Comparison of ENCODE assay signal across 2 cellular contexts in the genomic region with DNA sequence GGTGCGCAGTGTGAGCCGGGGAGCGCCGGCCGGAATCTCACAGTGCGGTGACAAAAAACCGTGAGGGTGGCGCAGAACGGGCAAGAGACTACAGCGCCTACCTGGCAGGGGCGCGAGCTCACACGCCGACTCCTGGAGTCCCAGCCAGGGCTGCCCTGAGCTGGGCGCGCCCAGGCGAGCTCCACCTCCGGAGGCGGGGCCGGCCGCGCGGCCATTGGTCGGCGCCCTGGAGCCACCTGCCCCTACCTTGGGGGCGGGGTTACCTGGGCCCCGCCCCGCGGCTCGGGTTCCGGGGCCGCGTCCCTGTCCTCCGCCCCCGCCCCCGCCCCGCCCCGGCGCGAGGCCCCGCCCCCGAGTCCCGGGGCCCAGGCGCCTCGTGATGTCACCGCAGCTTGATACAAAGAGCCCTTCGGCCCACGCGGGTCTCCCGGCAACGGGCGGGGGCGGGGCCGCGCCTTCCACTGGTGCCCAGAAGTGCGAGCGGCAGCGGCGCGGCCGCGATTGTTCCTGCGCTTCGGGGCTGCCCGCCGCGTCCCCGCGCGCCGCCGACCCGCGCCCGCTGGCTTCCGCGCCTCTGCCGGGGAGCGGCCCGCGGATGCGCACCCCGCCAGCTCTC.
TF ChIP-seq lines count a peak whose summit lies in the region.

No MANE protein-coding gene starts in this region.

TF ChIP-seq in A549, 52 proteins besides CTCF, POLR2A, EP300 and RAD21 (continued from another document):
- TF ChIP-seq, protein P1, sequence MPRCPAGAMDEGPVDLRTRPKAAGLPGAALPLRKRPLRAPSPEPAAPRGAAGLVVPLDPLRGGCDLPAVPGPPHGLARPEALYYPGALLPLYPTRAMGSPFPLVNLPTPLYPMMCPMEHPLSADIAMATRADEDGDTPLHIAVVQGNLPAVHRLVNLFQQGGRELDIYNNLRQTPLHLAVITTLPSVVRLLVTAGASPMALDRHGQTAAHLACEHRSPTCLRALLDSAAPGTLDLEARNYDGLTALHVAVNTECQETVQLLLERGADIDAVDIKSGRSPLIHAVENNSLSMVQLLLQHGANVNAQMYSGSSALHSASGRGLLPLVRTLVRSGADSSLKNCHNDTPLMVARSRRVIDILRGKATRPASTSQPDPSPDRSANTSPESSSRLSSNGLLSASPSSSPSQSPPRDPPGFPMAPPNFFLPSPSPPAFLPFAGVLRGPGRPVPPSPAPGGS (IDR thresholded peaks at IDR 0.05), result no peak
- TF ChIP-seq POLR2AphosphoS2 (conservative IDR thresholded peaks at IDR 0.05; ENCODE audit: low read length), result no peak

TF ChIP-seq in HepG2, 621 proteins besides CTCF, POLR2A, EP300 and RAD21 (continued from another document and continues in another):
- TF ChIP-seq, protein P2, sequence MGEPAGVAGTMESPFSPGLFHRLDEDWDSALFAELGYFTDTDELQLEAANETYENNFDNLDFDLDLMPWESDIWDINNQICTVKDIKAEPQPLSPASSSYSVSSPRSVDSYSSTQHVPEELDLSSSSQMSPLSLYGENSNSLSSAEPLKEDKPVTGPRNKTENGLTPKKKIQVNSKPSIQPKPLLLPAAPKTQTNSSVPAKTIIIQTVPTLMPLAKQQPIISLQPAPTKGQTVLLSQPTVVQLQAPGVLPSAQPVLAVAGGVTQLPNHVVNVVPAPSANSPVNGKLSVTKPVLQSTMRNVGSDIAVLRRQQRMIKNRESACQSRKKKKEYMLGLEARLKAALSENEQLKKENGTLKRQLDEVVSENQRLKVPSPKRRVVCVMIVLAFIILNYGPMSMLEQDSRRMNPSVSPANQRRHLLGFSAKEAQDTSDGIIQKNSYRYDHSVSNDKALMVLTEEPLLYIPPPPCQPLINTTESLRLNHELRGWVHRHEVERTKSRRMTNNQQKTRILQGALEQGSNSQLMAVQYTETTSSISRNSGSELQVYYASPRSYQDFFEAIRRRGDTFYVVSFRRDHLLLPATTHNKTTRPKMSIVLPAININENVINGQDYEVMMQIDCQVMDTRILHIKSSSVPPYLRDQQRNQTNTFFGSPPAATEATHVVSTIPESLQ (CRISPR knock-in tag; conservative IDR thresholded peaks at IDR 0.05), result no peak
- TF ChIP-seq ARHGAP35 (CRISPR knock-in tag; IDR thresholded peaks at IDR 0.05; ENCODE audit: borderline replicate concordance) (no peak), CREB1 (IDR thresholded peaks at IDR 0.05) (peak; percentile 8; the same call in 1 of the 2 replicates), CREB1 (CRISPR knock-in tag; IDR thresholded peaks at IDR 0.05) (no peak), NCOA2 (CRISPR knock-in tag; IDR thresholded peaks at IDR 0.05) (no peak), ZNF446 (CRISPR knock-in tag; IDR thresholded peaks at IDR 0.05) (no peak), ZNF329 (CRISPR knock-in tag; IDR thresholded peaks at IDR 0.05; ENCODE audit: low read depth) (no peak), ZNF138 (CRISPR knock-in tag; IDR thresholded peaks at IDR 0.05; ENCODE audit: low read depth) (no peak), JDP2 (CRISPR knock-in tag; IDR thresholded peaks at IDR 0.05; ENCODE audit: borderline replicate concordance) (no peak), ZNF607 (CRISPR knock-in tag; IDR thresholded peaks at IDR 0.05; ENCODE audit: borderline replicate concordance) (peak; percentile 15; the same call in 1 of the 2 replicates), NONO (IDR thresholded peaks at IDR 0.05) (no peak), NONO (CRISPR knock-in tag; conservative IDR thresholded peaks at IDR 0.05) (peak; percentile 67), TBX2 (CRISPR knock-in tag; IDR thresholded peaks at IDR 0.05; ENCODE audit: borderline replicate concordance) (peak; percentile 56; the same call in 1 of the 2 replicates), KDM1A (CRISPR knock-in tag; IDR thresholded peaks at IDR 0.05) (no peak), GABPB1 (CRISPR knock-in tag; IDR thresholded peaks at IDR 0.05) (peak; percentile 55; the same call in 1 of the 2 replicates), U2AF1 (optimal IDR thresholded peaks at IDR 0.05; ENCODE audit: low read depth, low read length) (no peak), HMGA1 (CRISPR knock-in tag; conservative IDR thresholded peaks at IDR 0.05) (no peak), ATF1 (CRISPR knock-in tag; IDR thresholded peaks at IDR 0.05) (no peak), HMG20B (CRISPR knock-in tag; conservative IDR thresholded peaks at IDR 0.05) (no peak), POLR2G (IDR thresholded peaks at IDR 0.05; ENCODE audit: low read depth, low read length) (peak; percentile 86), SP5 (CRISPR knock-in tag; IDR thresholded peaks at IDR 0.05; ENCODE audit: borderline replicate concordance, low read depth) (peak; percentile 15; the same call in 1 of the 2 replicates), SP4 (CRISPR knock-in tag; IDR thresholded peaks at IDR 0.05) (peak; percentile 84), RFX3 (CRISPR knock-in tag; IDR thresholded peaks at IDR 0.05) (peak; percentile 57), DR1 (CRISPR knock-in tag; IDR thresholded peaks at IDR 0.05) (peak; percentile 49; the same call in 1 of the 2 replicates), PHF20 (CRISPR knock-in tag; IDR thresholded peaks at IDR 0.05) (no peak; the same call in 1 of the 2 replicates)
- TF ChIP-seq, protein P3, sequence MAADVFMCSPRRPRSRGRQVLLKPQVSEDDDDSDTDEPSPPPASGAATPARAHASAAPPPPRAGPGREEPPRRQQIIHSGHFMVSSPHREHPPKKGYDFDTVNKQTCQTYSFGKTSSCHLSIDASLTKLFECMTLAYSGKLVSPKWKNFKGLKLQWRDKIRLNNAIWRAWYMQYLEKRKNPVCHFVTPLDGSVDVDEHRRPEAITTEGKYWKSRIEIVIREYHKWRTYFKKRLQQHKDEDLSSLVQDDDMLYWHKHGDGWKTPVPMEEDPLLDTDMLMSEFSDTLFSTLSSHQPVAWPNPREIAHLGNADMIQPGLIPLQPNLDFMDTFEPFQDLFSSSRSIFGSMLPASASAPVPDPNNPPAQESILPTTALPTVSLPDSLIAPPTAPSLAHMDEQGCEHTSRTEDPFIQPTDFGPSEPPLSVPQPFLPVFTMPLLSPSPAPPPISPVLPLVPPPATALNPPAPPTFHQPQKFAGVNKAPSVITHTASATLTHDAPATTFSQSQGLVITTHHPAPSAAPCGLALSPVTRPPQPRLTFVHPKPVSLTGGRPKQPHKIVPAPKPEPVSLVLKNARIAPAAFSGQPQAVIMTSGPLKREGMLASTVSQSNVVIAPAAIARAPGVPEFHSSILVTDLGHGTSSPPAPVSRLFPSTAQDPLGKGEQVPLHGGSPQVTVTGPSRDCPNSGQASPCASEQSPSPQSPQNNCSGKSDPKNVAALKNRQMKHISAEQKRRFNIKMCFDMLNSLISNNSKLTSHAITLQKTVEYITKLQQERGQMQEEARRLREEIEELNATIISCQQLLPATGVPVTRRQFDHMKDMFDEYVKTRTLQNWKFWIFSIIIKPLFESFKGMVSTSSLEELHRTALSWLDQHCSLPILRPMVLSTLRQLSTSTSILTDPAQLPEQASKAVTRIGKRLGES (CRISPR knock-in tag; IDR thresholded peaks at IDR 0.05; ENCODE audit: borderline replicate concordance), result no peak
- TF ChIP-seq, protein P4, sequence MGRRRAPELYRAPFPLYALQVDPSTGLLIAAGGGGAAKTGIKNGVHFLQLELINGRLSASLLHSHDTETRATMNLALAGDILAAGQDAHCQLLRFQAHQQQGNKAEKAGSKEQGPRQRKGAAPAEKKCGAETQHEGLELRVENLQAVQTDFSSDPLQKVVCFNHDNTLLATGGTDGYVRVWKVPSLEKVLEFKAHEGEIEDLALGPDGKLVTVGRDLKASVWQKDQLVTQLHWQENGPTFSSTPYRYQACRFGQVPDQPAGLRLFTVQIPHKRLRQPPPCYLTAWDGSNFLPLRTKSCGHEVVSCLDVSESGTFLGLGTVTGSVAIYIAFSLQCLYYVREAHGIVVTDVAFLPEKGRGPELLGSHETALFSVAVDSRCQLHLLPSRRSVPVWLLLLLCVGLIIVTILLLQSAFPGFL (CRISPR knock-in tag; IDR thresholded peaks at IDR 0.05), result no peak
- TF ChIP-seq, protein P5, sequence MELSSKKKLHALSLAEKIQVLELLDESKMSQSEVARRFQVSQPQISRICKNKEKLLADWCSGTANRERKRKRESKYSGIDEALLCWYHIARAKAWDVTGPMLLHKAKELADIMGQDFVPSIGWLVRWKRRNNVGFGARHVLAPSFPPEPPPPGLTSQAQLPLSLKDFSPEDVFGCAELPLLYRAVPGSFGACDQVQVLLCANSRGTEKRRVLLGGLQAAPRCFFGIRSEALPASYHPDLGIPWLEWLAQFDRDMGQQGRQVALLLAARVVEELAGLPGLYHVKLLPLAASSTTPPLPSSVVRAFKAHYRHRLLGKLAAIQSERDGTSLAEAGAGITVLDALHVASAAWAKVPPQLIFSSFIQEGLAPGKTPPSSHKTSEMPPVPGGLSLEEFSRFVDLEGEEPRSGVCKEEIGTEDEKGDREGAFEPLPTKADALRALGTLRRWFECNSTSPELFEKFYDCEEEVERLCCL (CRISPR knock-in tag; IDR thresholded peaks at IDR 0.05; ENCODE audit: borderline replicate concordance), result no peak
- TF ChIP-seq, protein P6, sequence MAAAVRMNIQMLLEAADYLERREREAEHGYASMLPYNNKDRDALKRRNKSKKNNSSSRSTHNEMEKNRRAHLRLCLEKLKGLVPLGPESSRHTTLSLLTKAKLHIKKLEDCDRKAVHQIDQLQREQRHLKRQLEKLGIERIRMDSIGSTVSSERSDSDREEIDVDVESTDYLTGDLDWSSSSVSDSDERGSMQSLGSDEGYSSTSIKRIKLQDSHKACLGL (CRISPR knock-in tag; IDR thresholded peaks at IDR 0.05), result 0 out of 2 replicates have a peak, but pooled peaks have one; percentile 44
- TF ChIP-seq, protein P7, sequence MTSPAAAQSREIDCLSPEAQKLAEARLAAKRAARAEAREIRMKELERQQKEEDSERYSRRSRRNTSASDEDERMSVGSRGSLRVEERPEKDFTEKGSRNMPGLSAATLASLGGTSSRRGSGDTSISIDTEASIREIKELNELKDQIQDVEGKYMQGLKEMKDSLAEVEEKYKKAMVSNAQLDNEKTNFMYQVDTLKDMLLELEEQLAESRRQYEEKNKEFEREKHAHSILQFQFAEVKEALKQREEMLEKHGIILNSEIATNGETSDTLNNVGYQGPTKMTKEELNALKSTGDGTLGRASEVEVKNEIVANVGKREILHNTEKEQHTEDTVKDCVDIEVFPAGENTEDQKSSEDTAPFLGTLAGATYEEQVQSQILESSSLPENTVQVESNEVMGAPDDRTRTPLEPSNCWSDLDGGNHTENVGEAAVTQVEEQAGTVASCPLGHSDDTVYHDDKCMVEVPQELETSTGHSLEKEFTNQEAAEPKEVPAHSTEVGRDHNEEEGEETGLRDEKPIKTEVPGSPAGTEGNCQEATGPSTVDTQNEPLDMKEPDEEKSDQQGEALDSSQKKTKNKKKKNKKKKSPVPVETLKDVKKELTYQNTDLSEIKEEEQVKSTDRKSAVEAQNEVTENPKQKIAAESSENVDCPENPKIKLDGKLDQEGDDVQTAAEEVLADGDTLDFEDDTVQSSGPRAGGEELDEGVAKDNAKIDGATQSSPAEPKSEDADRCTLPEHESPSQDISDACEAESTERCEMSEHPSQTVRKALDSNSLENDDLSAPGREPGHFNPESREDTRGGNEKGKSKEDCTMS (CRISPR knock-in tag; conservative IDR thresholded peaks at IDR 0.05), result no peak
- TF ChIP-seq, protein P8, sequence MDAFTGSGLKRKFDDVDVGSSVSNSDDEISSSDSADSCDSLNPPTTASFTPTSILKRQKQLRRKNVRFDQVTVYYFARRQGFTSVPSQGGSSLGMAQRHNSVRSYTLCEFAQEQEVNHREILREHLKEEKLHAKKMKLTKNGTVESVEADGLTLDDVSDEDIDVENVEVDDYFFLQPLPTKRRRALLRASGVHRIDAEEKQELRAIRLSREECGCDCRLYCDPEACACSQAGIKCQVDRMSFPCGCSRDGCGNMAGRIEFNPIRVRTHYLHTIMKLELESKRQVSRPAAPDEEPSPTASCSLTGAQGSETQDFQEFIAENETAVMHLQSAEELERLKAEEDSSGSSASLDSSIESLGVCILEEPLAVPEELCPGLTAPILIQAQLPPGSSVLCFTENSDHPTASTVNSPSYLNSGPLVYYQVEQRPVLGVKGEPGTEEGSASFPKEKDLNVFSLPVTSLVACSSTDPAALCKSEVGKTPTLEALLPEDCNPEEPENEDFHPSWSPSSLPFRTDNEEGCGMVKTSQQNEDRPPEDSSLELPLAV (CRISPR knock-in tag; conservative IDR thresholded peaks at IDR 0.05; ENCODE audit: low read depth), result no peak
- TF ChIP-seq, protein P9, sequence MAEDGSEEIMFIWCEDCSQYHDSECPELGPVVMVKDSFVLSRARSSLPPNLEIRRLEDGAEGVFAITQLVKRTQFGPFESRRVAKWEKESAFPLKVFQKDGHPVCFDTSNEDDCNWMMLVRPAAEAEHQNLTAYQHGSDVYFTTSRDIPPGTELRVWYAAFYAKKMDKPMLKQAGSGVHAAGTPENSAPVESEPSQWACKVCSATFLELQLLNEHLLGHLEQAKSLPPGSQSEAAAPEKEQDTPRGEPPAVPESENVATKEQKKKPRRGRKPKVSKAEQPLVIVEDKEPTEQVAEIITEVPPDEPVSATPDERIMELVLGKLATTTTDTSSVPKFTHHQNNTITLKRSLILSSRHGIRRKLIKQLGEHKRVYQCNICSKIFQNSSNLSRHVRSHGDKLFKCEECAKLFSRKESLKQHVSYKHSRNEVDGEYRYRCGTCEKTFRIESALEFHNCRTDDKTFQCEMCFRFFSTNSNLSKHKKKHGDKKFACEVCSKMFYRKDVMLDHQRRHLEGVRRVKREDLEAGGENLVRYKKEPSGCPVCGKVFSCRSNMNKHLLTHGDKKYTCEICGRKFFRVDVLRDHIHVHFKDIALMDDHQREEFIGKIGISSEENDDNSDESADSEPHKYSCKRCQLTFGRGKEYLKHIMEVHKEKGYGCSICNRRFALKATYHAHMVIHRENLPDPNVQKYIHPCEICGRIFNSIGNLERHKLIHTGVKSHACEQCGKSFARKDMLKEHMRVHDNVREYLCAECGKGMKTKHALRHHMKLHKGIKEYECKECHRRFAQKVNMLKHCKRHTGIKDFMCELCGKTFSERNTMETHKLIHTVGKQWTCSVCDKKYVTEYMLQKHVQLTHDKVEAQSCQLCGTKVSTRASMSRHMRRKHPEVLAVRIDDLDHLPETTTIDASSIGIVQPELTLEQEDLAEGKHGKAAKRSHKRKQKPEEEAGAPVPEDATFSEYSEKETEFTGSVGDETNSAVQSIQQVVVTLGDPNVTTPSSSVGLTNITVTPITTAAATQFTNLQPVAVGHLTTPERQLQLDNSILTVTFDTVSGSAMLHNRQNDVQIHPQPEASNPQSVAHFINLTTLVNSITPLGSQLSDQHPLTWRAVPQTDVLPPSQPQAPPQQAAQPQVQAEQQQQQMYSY (CRISPR knock-in tag; IDR thresholded peaks at IDR 0.05), result peak; percentile 83
